ENCODE assay signal across 1 cellular context in genomic region chr13:40379794-40380608, GRCh38.
TF ChIP-seq lines count a peak whose summit lies in the region.

No MANE protein-coding gene starts in this region.

TF ChIP-seq in H1, 55 proteins besides CTCF, POLR2A, EP300 and RAD21:
- TF ChIP-seq SIX5 (IDR thresholded peaks at IDR 0.05; ENCODE audit: low read depth, low read length) (peak; percentile 77), TAF7 (optimal IDR thresholded peaks at IDR 0.05; ENCODE audit: borderline replicate concordance, low read depth, low read length) (no peak), BRCA1 (IDR thresholded peaks at IDR 0.05; ENCODE audit: low read depth, low read length) (no peak), KDM4A (IDR thresholded peaks at IDR 0.05; ENCODE audit: low read depth, low read length, severe bottlenecking) (peak; percentile 46), NRF1 (IDR thresholded peaks at IDR 0.05; ENCODE audit: low read depth, low read length) (no peak)
